ENCODE assay signal across 2 cellular contexts in the genomic region with DNA sequence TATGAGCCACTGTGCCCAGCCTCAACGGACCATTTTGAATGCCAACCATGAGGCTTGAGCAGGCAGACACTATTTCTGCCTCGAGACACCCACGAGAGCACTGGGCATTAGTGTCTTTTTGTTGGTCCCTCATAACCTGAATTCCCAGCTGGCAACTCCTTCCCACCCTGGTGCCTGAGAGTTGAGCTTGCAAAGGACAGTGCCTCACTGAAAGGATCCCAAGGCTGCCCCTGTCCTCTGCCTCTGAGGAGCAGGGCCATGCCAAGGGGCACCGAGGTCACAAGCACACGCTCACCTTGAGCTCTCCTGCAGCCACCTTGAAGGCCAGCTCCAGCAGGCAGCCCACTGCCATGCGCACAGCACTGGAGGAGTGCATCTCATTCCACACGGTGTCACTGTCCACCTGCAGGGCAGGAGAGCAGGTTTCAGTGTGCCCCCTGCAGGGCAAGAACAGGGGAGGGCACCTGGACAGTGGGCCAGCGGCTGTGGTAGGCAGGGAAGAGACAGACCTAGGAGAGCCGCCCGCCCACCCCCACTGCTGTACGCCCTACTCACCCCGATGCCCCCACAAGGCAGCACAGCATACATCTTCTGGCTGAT.
TF ChIP-seq lines count a peak whose summit lies in the region.

No MANE protein-coding gene starts in this region.

TF ChIP-seq in Ishikawa, 13 proteins besides CTCF, POLR2A, EP300 and RAD21:
- TF ChIP-seq ZBTB7A (IDR thresholded peaks at IDR 0.05; ENCODE audit: low read depth) (no peak), NFIC (IDR thresholded peaks at IDR 0.05) (no peak), YY1 (IDR thresholded peaks at IDR 0.05; ENCODE audit: low read depth) (no peak), TEAD4 (IDR thresholded peaks at IDR 0.05) (no peak), USF1 (IDR thresholded peaks at IDR 0.05) (no peak), MAX (IDR thresholded peaks at IDR 0.05) (peak; percentile 25; the same call in 1 of the 2 replicates), TAF1 (IDR thresholded peaks at IDR 0.05; ENCODE audit: low read depth) (no peak)

TF ChIP-seq in GM12878, 131 proteins besides CTCF, POLR2A, EP300 and RAD21:
- no peak for TF ChIP-seq EED (IDR thresholded peaks at IDR 0.05; ENCODE audit: low read depth)
- TF ChIP-seq NRF1 (conservative IDR thresholded peaks at IDR 0.05; ENCODE audit: low read depth, low read length), result no peak
- TF ChIP-seq FOS (IDR thresholded peaks at IDR 0.05; ENCODE audit: borderline replicate concordance, extremely low read depth, insufficient read length), result no peak
- no peak for TF ChIP-seq ZNF207 (IDR thresholded peaks at IDR 0.05; ENCODE audit: borderline replicate concordance)
- TF ChIP-seq HCFC1 (IDR thresholded peaks at IDR 0.05; ENCODE audit: low read length), result no peak
- no peak for TF ChIP-seq PAX5 (IDR thresholded peaks at IDR 0.05; ENCODE audit: borderline replicate concordance, low read depth, low read length)
TF ChIP-seq in GM12878: peak in this region for 0.
